Comparison of ENCODE assay signal across 26 cellular contexts in genomic region chr20:9388826-9389187, GRCh38.
"Had no signal": no experiment of that assay in that cellular context is flagged by ENCODE, and none has a peak within 500 bp of the region (broad histone marks: within the 10 kb centered on the region; RNA-seq: fewer than 3 reads in every experiment).

No MANE protein-coding gene starts in this region.

- H3K9ac ChIP-seq: neural progenitor cell, parathyroid adenoma had no signal

- H3K9me3 ChIP-seq: left lung, suprapubic skin, vagina had no signal

- ATAC-seq: effector memory CD8-positive, alpha-beta T cell; left cardiac atrium; left lung; natural killer cell treated with Interleukin-12 subunit alpha and Interleukin-12 subunit beta and Interleukin-15 and Interleukin-18, amount 100 ng/mL, for 72 hours; sciatic nerve; stimulated activated naive CD8-positive, alpha-beta T cell treated with anti-CD3 and anti-CD28 coated beads, Interleukin-15, amount 100 ng/mL, for 72 hours had no signal

- H3K4me1 ChIP-seq: parathyroid adenoma, suprapubic skin, vagina had no signal

- H3K4me1 Mint-ChIP-seq: mesothelial cell of epicardium; neural progenitor cell; stimulated activated naive CD8-positive, alpha-beta T cell treated with anti-CD3 and anti-CD28 coated beads, Interleukin-15, amount 100 ng/mL, for 72 hours had no signal

- H2AFZ ChIP-seq: neural progenitor cell, parathyroid adenoma had no signal

- H3K27me3 ChIP-seq: left lung, neural progenitor cell, suprapubic skin, vagina had no signal

- H3K4me3 ChIP-seq: left lung, mucosa of descending colon, neural progenitor cell, smooth muscle cell, suprapubic skin, vagina had no signal

- H3K27ac ChIP-seq: left lung, neural progenitor cell, parathyroid adenoma, suprapubic skin, vagina had no signal

- H3K36me3 Mint-ChIP-seq: naive B cell; natural killer cell treated with Interleukin-12 subunit alpha and Interleukin-12 subunit beta and Interleukin-15 and Interleukin-18, amount 100 ng/mL, for 72 hours had no signal

- FAIRE-seq: endometrium, frontal cortex, kidney had no signal

- H3K36me3 ChIP-seq: left lung, suprapubic skin, vagina had no signal

- H3K4me3 Mint-ChIP-seq: effector memory CD8-positive, alpha-beta T cell; mesothelial cell of epicardium; naive B cell; natural killer cell treated with Interleukin-12 subunit alpha and Interleukin-12 subunit beta and Interleukin-15 and Interleukin-18, amount 100 ng/mL, for 72 hours; neural progenitor cell; stimulated activated naive CD8-positive, alpha-beta T cell treated with anti-CD3 and anti-CD28 coated beads, Interleukin-15, amount 100 ng/mL, for 72 hours had no signal

- H3K9me3 Mint-ChIP-seq: natural killer cell treated with Interleukin-12 subunit alpha and Interleukin-12 subunit beta and Interleukin-15 and Interleukin-18, amount 100 ng/mL, for 72 hours had no signal

- H3K27ac Mint-ChIP-seq: effector memory CD8-positive, alpha-beta T cell; mesothelial cell of epicardium; naive B cell; natural killer cell treated with Interleukin-12 subunit alpha and Interleukin-12 subunit beta and Interleukin-15 and Interleukin-18, amount 100 ng/mL, for 72 hours; neural progenitor cell; progenitor cell of endocrine pancreas; stimulated activated naive CD8-positive, alpha-beta T cell treated with anti-CD3 and anti-CD28 coated beads, Interleukin-15, amount 100 ng/mL, for 72 hours had no signal

- H3K4me2 ChIP-seq: neural progenitor cell, smooth muscle cell had no signal

- DNase-seq: cortex of kidney; effector memory CD8-positive, alpha-beta T cell; kidney; left cardiac atrium; left lung; mesenchymal stem cell; naive B cell; stimulated activated CD4-positive, alpha-beta T cell treated with anti-CD3 and anti-CD28 coated beads, Interleukin-12 subunit alpha, Interleukin-12 subunit beta, amount 100 ng/mL, for 4 hours; stimulated activated CD4-positive, alpha-beta T cell treated with anti-CD3 and anti-CD28 coated beads, Interleukin-1b, Interleukin-23, amount 100 ng/mL, for 48 hours; stimulated activated CD4-positive, alpha-beta T cell treated with anti-CD3 and anti-CD28 coated beads, Interleukin-4, amount 100 ng/mL, for 1 hour; stimulated activated CD8-positive, alpha-beta memory T cell treated with anti-CD3 and anti-CD28 coated beads, Interleukin-4, amount 100 ng/mL, for 48 hours; stimulated activated naive CD4-positive, alpha-beta T cell; stimulated activated naive CD8-positive, alpha-beta T cell treated with anti-CD3 and anti-CD28 coated beads, Interleukin-15, amount 100 ng/mL, for 72 hours; trophoblast cell had no signal

- H3K27me3 Mint-ChIP-seq: naive B cell; progenitor cell of endocrine pancreas; stimulated activated naive CD8-positive, alpha-beta T cell treated with anti-CD3 and anti-CD28 coated beads, Interleukin-15, amount 100 ng/mL, for 72 hours had no signal

- H3K79me2 ChIP-seq: parathyroid adenoma had no signal
